9 cellular contexts compared by ENCODE assay signal in the genomic region with DNA sequence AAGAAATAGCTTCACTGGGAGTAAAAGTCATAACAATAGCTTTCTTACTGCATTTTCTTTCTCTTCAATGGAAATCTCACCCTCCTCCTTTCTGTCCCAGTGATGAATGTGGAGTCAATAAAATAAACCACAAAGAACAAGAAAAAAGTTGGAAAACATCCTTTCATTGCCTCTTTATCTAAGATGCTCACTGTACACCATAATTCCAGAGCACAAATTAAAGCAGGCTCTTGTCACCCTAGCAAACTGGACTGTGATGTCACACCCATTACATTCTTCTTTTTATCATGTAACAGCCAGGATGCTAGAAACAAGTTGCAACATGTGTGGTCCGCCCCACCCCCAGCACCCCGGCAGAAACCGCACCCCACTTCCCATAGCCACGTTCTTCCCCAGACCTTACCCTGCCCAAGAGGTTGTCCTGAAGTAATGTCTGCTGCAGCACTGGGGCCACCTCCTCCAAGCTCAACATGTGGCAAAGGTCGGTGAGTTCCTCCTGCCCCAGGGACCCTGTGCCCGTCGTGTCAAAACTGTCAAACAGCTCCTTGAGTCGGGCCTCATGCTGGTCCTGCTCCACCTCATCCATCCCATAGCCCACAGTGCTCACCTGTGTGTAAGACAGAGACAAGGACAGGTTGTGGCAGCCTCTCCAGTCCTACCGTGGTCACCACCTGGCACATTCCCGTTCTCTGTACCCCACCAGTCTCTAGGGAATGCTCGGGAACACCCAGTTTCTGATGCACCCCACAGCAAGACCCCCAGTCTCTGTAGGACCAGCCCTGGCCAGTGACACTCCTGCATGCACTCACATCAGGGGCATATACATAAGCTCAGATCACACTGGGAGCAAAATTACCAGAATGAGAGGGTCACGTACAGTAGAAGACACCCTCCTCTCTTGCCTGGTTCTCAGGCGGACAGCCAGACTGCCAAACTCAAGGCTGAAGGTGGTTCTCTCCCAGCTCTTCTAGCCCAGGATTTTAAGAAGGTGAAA. TPM values are rescaled to one million over a fixed set of nuclear protein-coding genes. Genes with fewer than 3 reads are reported as not detected.
DNase-seq lines count a peak whose midpoint lies in the region; ATAC-seq and TF ChIP-seq lines count a peak whose summit lies in the region.
"Had no signal": no experiment of that assay in that cellular context is flagged by ENCODE, and none has a peak within 500 bp of the region (broad histone marks: within the 10 kb centered on the region; RNA-seq: fewer than 3 reads in every experiment).

No MANE protein-coding gene starts in this region.

- H3K27ac ChIP-seq in OCI-LY7 (ENCODE audit: low read depth, low read length, poor library complexity, severe bottlenecking) (peak overlapping the region; percentile 80), neural cell (ENCODE audit: low read length) (no peak overlapping the region), hepatocyte (no peak overlapping the region)

- TF ChIP-seq CTCF in OCI-LY7 (conservative IDR thresholded peaks at IDR 0.05; ENCODE audit: low read length) (no peak), neural cell (IDR thresholded peaks at IDR 0.05; ENCODE audit: poor library complexity, severe bottlenecking) (no peak), hepatocyte (IDR thresholded peaks at IDR 0.05; ENCODE audit: poor library complexity) (no peak), nephron progenitor cell (IDR thresholded peaks at IDR 0.05) (no peak)

- peaks cover 23% of the 10 kb centered on the region; the same call in 1 of the 2 replicates for H4K20me1 ChIP-seq in OCI-LY7 (ENCODE audit: insufficient read depth, low read length)
- H4K20me1 ChIP-seq in neural cell (ENCODE audit: insufficient read depth), result no peaks in the 10 kb centered on the region
- peaks cover 3% of the 10 kb centered on the region for H4K20me1 ChIP-seq in hepatocyte (ENCODE audit: insufficient read depth, poor library complexity, severe bottlenecking)

- H3K36me3 Mint-ChIP-seq in activated naive CD4-positive, alpha-beta T cell treated with anti-CD3 and anti-CD28 coated beads, Interleukin-2, amount 50 U/mL, for 72 hours, result peaks cover 19 to 34% of the 10 kb centered on the region in 2 donors
- H3K36me3 Mint-ChIP-seq in nephron progenitor cell (ENCODE audit: low read depth), result peaks cover 34% of the 10 kb centered on the region

- TF ChIP-seq POLR2A in GM18505 (IDR thresholded peaks at IDR 0.05; ENCODE audit: borderline replicate concordance, extremely low read depth, insufficient read depth, insufficient read length), result peak; percentile 42

- H3K9me3 Mint-ChIP-seq in activated naive CD4-positive, alpha-beta T cell treated with anti-CD3 and anti-CD28 coated beads, Interleukin-2, amount 50 U/mL, for 72 hours, result peaks cover 3 to 4% of the 10 kb centered on the region in 2 donors
- H3K9me3 Mint-ChIP-seq in nephron progenitor cell, result no peaks in the 10 kb centered on the region

- TF ChIP-seq EP300 in neural cell (conservative IDR thresholded peaks at IDR 0.05; ENCODE audit: poor library complexity, severe bottlenecking), result no peak

- peaks cover 8% of the 10 kb centered on the region for H3F3A ChIP-seq in neural cell (ENCODE audit: insufficient read depth, low read length, poor library complexity, severe bottlenecking)

- no peak for TF ChIP-seq RAD21 in neural cell (conservative IDR thresholded peaks at IDR 0.05)

- no peaks in the 10 kb centered on the region for H3K9me2 ChIP-seq in OCI-LY7 (ENCODE audit: insufficient read depth, low read length)
- H3K9me2 ChIP-seq in neural cell (ENCODE audit: insufficient read depth, low read length), result no peaks in the 10 kb centered on the region
- H3K9me2 ChIP-seq in hepatocyte (replicated peaks; ENCODE audit: insufficient read depth), result no peaks in the 10 kb centered on the region

- H3K27me3 Mint-ChIP-seq in nephron progenitor cell (ENCODE audit: low read depth, poor library complexity), result peaks cover under 1% of the 10 kb centered on the region

- H3K4me3 ChIP-seq in OCI-LY7 (ENCODE audit: low read depth, low read length, poor library complexity, severe bottlenecking) (peak overlapping the region; percentile 62), neural cell (ENCODE audit: low read length) (peak overlapping the region; percentile 6), hepatocyte (no peak overlapping the region)

- CTCF ChIA-PET in OCI-LY7 (lab: Charles Lee; ENCODE audit: unreplicated experiment), result interaction anchor here (0.6 to 3.7 kb wide), 7 partner anchors 25 to 43 kb away, joined by 3 to 24 read pairs (median 3); no protein-coding TSS in a partner anchor

- no peak overlapping the region; the same call in 1 of the 2 replicates for H2AFZ ChIP-seq in OCI-LY7 (ENCODE audit: low read length)
- no peak overlapping the region for H2AFZ ChIP-seq in neural cell (ENCODE audit: low read depth, low read length)
- H2AFZ ChIP-seq in hepatocyte, result no peak overlapping the region

- H3K79me2 ChIP-seq in OCI-LY7 (ENCODE audit: insufficient read depth, low read depth, low read length) (peaks cover 93% of the 10 kb centered on the region), neural cell (replicated peaks; ENCODE audit: insufficient read depth, low read length) (peaks cover 95% of the 10 kb centered on the region), hepatocyte (peaks cover 46% of the 10 kb centered on the region)

- H3K27me3 ChIP-seq in neural cell (ENCODE audit: insufficient read depth, low read depth, low read length) (no peaks in the 10 kb centered on the region), hepatocyte (peaks cover 28% of the 10 kb centered on the region)

- H3K36me3 ChIP-seq in OCI-LY7 (ENCODE audit: insufficient read depth, low read length) (peaks cover 57% of the 10 kb centered on the region), neural cell (ENCODE audit: insufficient read depth, low read length) (peaks cover 3% of the 10 kb centered on the region), hepatocyte (replicated peaks; ENCODE audit: insufficient read depth, low read depth) (no peaks in the 10 kb centered on the region)

- DNase-seq in OCI-LY7 (ENCODE audit: low spot score) (no peak), NCI-H128 (lab: John Stamatoyannopoulos, UW; ENCODE audit: unreplicated experiment) (no peak), hepatocyte (ENCODE audit: low spot score) (no peak), nephron progenitor cell (no peak)
- peak in 1 of 2 donors; percentile 12 for DNase-seq in activated naive CD4-positive, alpha-beta T cell treated with anti-CD3 and anti-CD28 coated beads, Interleukin-2, amount 50 U/mL, for 72 hours (ENCODE audit: low spot score in 2 of 2)

- 91% methylated on average over 13 of the region's 13 CpGs for WGBS in hepatocyte (ENCODE audit: low lambda C conversion rate, missing lambda C conversion rate)

- H3K9ac ChIP-seq in neural cell (ENCODE audit: low read length), result no peak overlapping the region

- POLR2A ChIA-PET in OCI-LY7 (lab: Charles Lee), result interaction anchor here (0.6 to 18.3 kb wide), 15 partner anchors 8 to 1228 kb away, joined by 3 to 404 read pairs (median 5); a partner anchor contains a TSS

- no TSS peak for BruUV-seq in OCI-LY7 (replicated peaks; lab: Mats Ljungman, UMichigan)

- no peak overlapping the region for H3K4me3 Mint-ChIP-seq in nephron progenitor cell

- H3K4me1 ChIP-seq in OCI-LY7 (ENCODE audit: insufficient read depth, low read length, poor library complexity, severe bottlenecking) (peaks cover 70% of the 10 kb centered on the region), hepatocyte (ENCODE audit: insufficient read depth) (peaks cover 2% of the 10 kb centered on the region)

- H3K9me3 ChIP-seq in OCI-LY7 (ENCODE audit: low read length), result no peaks in the 10 kb centered on the region
- no peaks in the 10 kb centered on the region for H3K9me3 ChIP-seq in neural cell (ENCODE audit: low read length)
- no peaks in the 10 kb centered on the region for H3K9me3 ChIP-seq in hepatocyte (ENCODE audit: low read depth)

- H3K4me1 Mint-ChIP-seq in nephron progenitor cell, result peaks cover 65% of the 10 kb centered on the region

- ATAC-seq in GM18505 (IDR thresholded peaks at IDR 0.05; ENCODE audit: unreplicated experiment) (no peak), HG02678 (IDR thresholded peaks at IDR 0.05; ENCODE audit: unreplicated experiment) (no peak)
- peak; percentile 39 to 46 for ATAC-seq in activated naive CD4-positive, alpha-beta T cell treated with anti-CD3 and anti-CD28 coated beads, Interleukin-2, amount 50 U/mL, for 72 hours

- peak overlapping the region; percentile 62 to 75 for H3K27ac Mint-ChIP-seq in activated naive CD4-positive, alpha-beta T cell treated with anti-CD3 and anti-CD28 coated beads, Interleukin-2, amount 50 U/mL, for 72 hours
- no peak overlapping the region for H3K27ac Mint-ChIP-seq in nephron progenitor cell

- intact Hi-C loops in OCI-LY7 (cut with micrococcal nuclease; ENCODE audit: unreplicated experiment), result loop anchor here (10.0 kb wide), 1 partner anchor 1227 kb away; a partner anchor contains a TSS

- peak overlapping the region; percentile 94 for H3K4me2 ChIP-seq in OCI-LY7 (ENCODE audit: low read length)
- H3K4me2 ChIP-seq in neural cell (ENCODE audit: low read length), result no peak overlapping the region
- H3K4me2 ChIP-seq in hepatocyte, result no peak overlapping the region

TF ChIP-seq in neural cell, 6 proteins besides CTCF, POLR2A, EP300 and RAD21 (continues in another document):
- no peak for TF ChIP-seq EZH2 (IDR thresholded peaks at IDR 0.05; ENCODE audit: borderline replicate concordance, insufficient read depth, low read length, poor library complexity, severe bottlenecking)
- no peak for TF ChIP-seq TAF1 (IDR thresholded peaks at IDR 0.05; ENCODE audit: low read depth)

RNA-seq across cellular contexts. Expression of a gene that starts 9.2 kb away (rescaled TPM):
- 79.5 and 95.3 TPM in 2 replicates for total RNA-seq in OCI-LY7 (2014; rRNA removed; shearing (Covaris generic))
- total RNA-seq in OCI-LY7 (2022), result 157 and 189 TPM in 2 replicates
- 10 to 100 TPM; 29.5 to 61.4 TPM for total RNA-seq in activated naive CD4-positive, alpha-beta T cell treated with anti-CD3 and anti-CD28 coated beads, Interleukin-2, amount 50 U/mL, for 72 hours
- 34.1 and 47.6 TPM in 2 replicates for polyA plus RNA-seq in neural cell
- polyA minus RNA-seq in neural cell, result 57.9 and 63.6 TPM in 2 replicates
- total RNA-seq in hepatocyte, result 9.9 and 11.6 TPM in 2 replicates
- 4.2 and 7.3 TPM in 2 replicates for polyA plus RNA-seq in hepatocyte

RNA-seq across cellular contexts. Expression of a gene that starts 50.1 kb away (rescaled TPM):
- 9.0 and 10.7 TPM in 2 replicates for total RNA-seq in OCI-LY7 (2014; rRNA removed; shearing (Covaris generic))
- total RNA-seq in OCI-LY7 (2022) (6.8 and 13.1 TPM in 2 replicates), hepatocyte (not detected in 2 replicates)
- total RNA-seq in activated naive CD4-positive, alpha-beta T cell treated with anti-CD3 and anti-CD28 coated beads, Interleukin-2, amount 50 U/mL, for 72 hours, result not detected
- polyA plus RNA-seq in neural cell (not detected in 2 replicates), hepatocyte (not detected in 2 replicates)
- not detected in 2 replicates for polyA minus RNA-seq in neural cell
- total RNA-seq: endothelial cell of umbilical vein had no signal
- polyA plus RNA-seq: endothelial cell of umbilical vein had no signal

Comparison
In these comparisons a context has a peak if more than half of its experiments do, and no peak if none do; other contexts are left out.
1. ATAC-seq: peak in activated naive CD4-positive, alpha-beta T cell treated with anti-CD3 and anti-CD28 coated beads, Interleukin-2, amount 50 U/mL, for 72 hours (2 of 2); none in GM18505 (single experiment) and HG02678 (single experiment).